Comparison of ENCODE assay signal across 18 cellular contexts in genomic region chr19:39296055-39296645, GRCh38. TPM values are rescaled to one million over a fixed set of nuclear protein-coding genes. Genes with fewer than 3 reads are reported as not detected.
DNase-seq lines count a peak whose midpoint lies in the region; TF ChIP-seq lines count a peak whose summit lies in the region.
"Had no signal": no experiment of that assay in that cellular context is flagged by ENCODE, and none has a peak within 500 bp of the region (broad histone marks: within the 10 kb centered on the region; RNA-seq: fewer than 3 reads in every experiment).

TSS of gene IFNL1 (plus strand) at chr19:39296407. CDS start at chr19:39296422, 15 bp downstream.

- no peaks in the 10 kb centered on the region for H3F3A ChIP-seq in MM.1S (ENCODE audit: insufficient read depth, low read length)

- no peak within 1 kb of the TSS for H3K4me3 ChIP-seq in MM.1S (ENCODE audit: low read length)
- no peak within 1 kb of the TSS for H3K4me3 ChIP-seq in stomach
- H3K4me3 ChIP-seq: MG63 had no signal

- H3K9ac ChIP-seq in MM.1S (ENCODE audit: low read length) = no peak within 1 kb of the TSS

- no peak for TF ChIP-seq EP300 in stomach (IDR thresholded peaks at IDR 0.05)

- no peak for TF ChIP-seq CTCF in MM.1S (IDR thresholded peaks at IDR 0.05; ENCODE audit: low read length)
- no peak for TF ChIP-seq CTCF in stomach (IDR thresholded peaks at IDR 0.05)

- no peak within 1 kb of the TSS for H3K4me2 ChIP-seq in MM.1S (ENCODE audit: low read depth, low read length)

- H3K27ac ChIP-seq in MM.1S (ENCODE audit: low read length) (no peak within 1 kb of the TSS), stomach (no peak within 1 kb of the TSS)
- H3K27ac ChIP-seq: neutrophil had no signal

- no peaks in the 10 kb centered on the region for H3K79me2 ChIP-seq in MM.1S (ENCODE audit: low read length)

- peak; percentile 49 for DNase-seq in activated effector memory CD4-positive, alpha-beta T cell treated with anti-CD3 and anti-CD28 coated beads, Interleukin-2, amount 50 U/mL, for 16 hours
- no peak for DNase-seq in activated effector memory CD4-positive, alpha-beta T cell treated with Interleukin-2 at 50 U/mL for 16 hours
- DNase-seq in MM.1S (peak; percentile 30), islet precursor cell (peak; percentile 44), stomach (peak; percentile 60), foreskin melanocyte (no peak), NCI-H446 (lab: John Stamatoyannopoulos, UW) (no peak)
- no peak for DNase-seq in activated T-cell treated with anti-CD3 and anti-CD28 coated beads, Interleukin-2, amount 50 U/mL, for 48 hours
- DNase-seq: amygdala, cerebellar nuclear complex, hypothalamus, MG63, midbrain, NCI-H187 treated with DMSO at 0.1 percent for 48 hours, NCI-H524 treated with DMSO at 0.1 percent for 48 hours, OCI-M1, retina had no signal

- H3K27me3 ChIP-seq in MM.1S (replicated peaks; ENCODE audit: insufficient read depth, low read length) (peaks cover 8% of the 10 kb centered on the region; the same call in 1 of the 2 replicates), stomach (peaks cover 0 to 20% (median 4%) of the 10 kb centered on the region in 3 donors)

- H3K9me3 ChIP-seq in MM.1S (replicated peaks; ENCODE audit: insufficient read depth, low read length) (no peaks in the 10 kb centered on the region), stomach (no peaks in the 10 kb centered on the region)
- H3K9me3 ChIP-seq: MG63, neutrophil had no signal

- no peaks in the 10 kb centered on the region for H3K36me3 ChIP-seq in MM.1S (replicated peaks; ENCODE audit: insufficient read depth, low read length)
- H3K36me3 ChIP-seq in stomach = no peaks in the 10 kb centered on the region
- H3K36me3 ChIP-seq: MG63, neutrophil had no signal

- no peak within 1 kb of the TSS for H2AFZ ChIP-seq in MM.1S (ENCODE audit: low read length)

- no peak for TF ChIP-seq POLR2A in stomach (IDR thresholded peaks at IDR 0.05)

- intact Hi-C loops in stomach (cut with DNase I; ENCODE audit: low total_unique reads) = no loop called here

- H3K4me1 ChIP-seq in MM.1S (ENCODE audit: low read length) (no peaks in the 10 kb centered on the region), stomach (no peaks in the 10 kb centered on the region)

- H3K9me2 ChIP-seq in MM.1S (replicated peaks; ENCODE audit: insufficient read depth, low read length) = no peaks in the 10 kb centered on the region

- H4K20me1 ChIP-seq in MM.1S (ENCODE audit: insufficient read depth, low read length) = no peaks in the 10 kb centered on the region

- 68 to 85% (median 73%) methylated on average over 11 of the region's 11 CpGs for WGBS in stomach, 5 donors

RNA-seq across cellular contexts. Expression of gene IFNL1, which starts in this region (rescaled TPM):
- not detected for total RNA-seq in stomach
- not detected for polyA plus RNA-seq in stomach

Comparison
In these comparisons a context has a peak if more than half of its experiments do, and no peak if none do; other contexts are left out.
1. DNase-seq: peak in activated effector memory CD4-positive, alpha-beta T cell treated with anti-CD3 and anti-CD28 coated beads, Interleukin-2, amount 50 U/mL, for 16 hours (single experiment), MM.1S (single experiment) and islet precursor cell (single experiment); none in activated effector memory CD4-positive, alpha-beta T cell treated with Interleukin-2 at 50 U/mL for 16 hours (single experiment), activated T-cell treated with anti-CD3 and anti-CD28 coated beads, Interleukin-2, amount 50 U/mL, for 48 hours (0 of 2), foreskin melanocyte (single experiment) and NCI-H446 (0 of 2).
2. Peak in DNase-seq in stomach; RNA of the gene not detected or under 1 TPM.